ENCODE assay signal across 1 cellular context in the genomic region with DNA sequence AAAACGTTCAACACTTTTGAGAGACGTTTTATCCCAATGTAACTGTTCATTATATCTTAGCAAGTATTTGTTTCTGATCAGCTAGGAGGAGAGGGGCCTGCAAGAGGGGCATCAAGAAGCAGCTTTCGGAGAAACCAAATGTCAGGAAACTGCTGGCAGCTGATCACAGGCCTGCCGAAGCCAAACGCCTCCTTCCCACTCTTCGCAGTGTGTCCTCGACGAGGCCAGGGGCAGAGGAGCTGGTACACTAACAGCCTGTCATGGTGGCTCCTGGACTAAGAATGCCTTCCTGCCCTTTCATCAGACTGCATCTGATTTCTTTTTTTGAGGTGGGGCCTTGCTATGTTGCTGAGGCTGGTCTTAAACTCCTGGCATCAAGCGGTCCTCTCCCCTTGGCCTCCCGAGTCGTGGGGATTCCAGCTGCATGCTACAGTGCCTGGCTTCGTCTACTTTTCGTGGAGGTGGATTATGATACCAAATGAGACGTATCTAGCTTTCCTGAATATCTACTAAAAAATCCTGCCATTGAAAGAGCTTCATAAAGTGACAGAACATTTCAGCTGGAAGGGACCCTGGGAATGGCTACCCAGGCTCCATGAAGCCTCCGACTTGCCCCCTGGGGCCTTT.
TF ChIP-seq lines count a peak whose summit lies in the region.

No MANE protein-coding gene starts in this region.

TF ChIP-seq in HepG2, 621 proteins besides CTCF, POLR2A, EP300 and RAD21:
- no peak for TF ChIP-seq ZNF615 (CRISPR knock-in tag; IDR thresholded peaks at IDR 0.05; ENCODE audit: borderline replicate concordance)
- no peak for TF ChIP-seq NFKBIZ (CRISPR knock-in tag; IDR thresholded peaks at IDR 0.05)
- TF ChIP-seq ZNF552 (CRISPR knock-in tag; IDR thresholded peaks at IDR 0.05; ENCODE audit: borderline replicate concordance): no peak
- TF ChIP-seq MATR3 (CRISPR knock-in tag; IDR thresholded peaks at IDR 0.05): no peak
- no peak for TF ChIP-seq SNRNP70 (IDR thresholded peaks at IDR 0.05; ENCODE audit: low read depth, low read length)
